In the genomic region with DNA sequence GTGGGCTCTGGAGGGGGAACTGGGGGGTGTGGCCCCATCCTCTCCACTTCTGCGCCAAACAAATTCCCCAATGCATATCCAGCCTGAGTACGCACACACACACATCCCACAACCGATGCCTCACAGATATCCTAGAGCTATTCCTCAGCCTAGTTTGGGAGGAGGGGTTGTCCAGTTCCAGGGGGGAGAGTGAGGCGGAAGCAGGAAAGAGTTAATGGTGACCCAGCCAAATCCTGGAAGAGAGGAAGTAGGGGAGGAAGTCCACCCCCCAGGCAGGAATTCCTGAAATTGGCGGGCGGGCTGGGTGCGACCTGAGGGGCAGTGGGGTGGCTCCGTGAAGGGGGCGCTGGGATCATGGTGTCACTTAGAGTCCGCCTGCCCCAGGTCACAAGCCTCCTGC, we compare ENCODE assay signal across 15 cellular contexts. TPM values are rescaled to one million over a fixed set of nuclear protein-coding genes. Genes with fewer than 3 reads are reported as not detected.
A peak's percentile ranks its signal among the peaks of the same experiment; 100 is the strongest.
DNase-seq lines count a peak whose midpoint lies in the region; ATAC-seq and TF ChIP-seq lines count a peak whose summit lies in the region.
"Had no signal": no experiment of that assay in that cellular context is flagged by ENCODE, and none has a peak within 500 bp of the region (broad histone marks: within the 10 kb centered on the region; RNA-seq: fewer than 3 reads in every experiment).

No MANE protein-coding gene starts in this region.

- DNase-seq in AG10803 (ENCODE audit: low read depth), result no peak
- DNase-seq in T-helper 17 cell, result no peak
- peak; percentile 51 for DNase-seq in Right ventricle myocardium superior
- no peak for DNase-seq in sciatic nerve (ENCODE audit: low spot score)
- DNase-seq: activated effector memory CD4-positive, alpha-beta T cell treated with anti-CD3 and anti-CD28 coated beads, Interleukin-2, amount 50 U/mL, for 16 hours; cerebellar nuclear complex; DND-41; NCI-H2171; posterior cingulate gyrus had no signal

- ATAC-seq in T-helper 17 cell (no peak), Right ventricle myocardium superior (ENCODE audit: poor library complexity) (peak; percentile 30), sciatic nerve (peak; percentile 21), GM19395 (IDR thresholded peaks at IDR 0.05; ENCODE audit: unreplicated experiment) (no peak), HG03457 (IDR thresholded peaks at IDR 0.05; ENCODE audit: unreplicated experiment) (no peak), GM19328 (IDR thresholded peaks at IDR 0.05; ENCODE audit: unreplicated experiment) (no peak), GM18868 (IDR thresholded peaks at IDR 0.05; ENCODE audit: unreplicated experiment) (no peak)

- H3K9me3 ChIP-seq in T-helper 17 cell (ENCODE audit: control insufficient read depth, low read length, poor library complexity, severe bottlenecking), result no peaks in the 10 kb centered on the region

- no peak overlapping the region for H3K27ac Mint-ChIP-seq in T-helper 17 cell

- peak overlapping the region; percentile 48 for H3K4me3 ChIP-seq in AG10803 (ENCODE audit: low read length)

- no peak for TF ChIP-seq CTCF in AG10803 (conservative IDR thresholded peaks at IDR 0.05; ENCODE audit: low read length)

- peak overlapping the region; percentile 58 for H3K4me3 Mint-ChIP-seq in T-helper 17 cell

- intact Hi-C loops in Right ventricle myocardium superior (cut with DNase I) (no loop called here), sciatic nerve (cut with DNase I) (no loop called here)

- H3K36me3 Mint-ChIP-seq in T-helper 17 cell (ENCODE audit: low read depth), result peaks cover 17% of the 10 kb centered on the region

- peaks cover 76% of the 10 kb centered on the region for H3K27me3 Mint-ChIP-seq in T-helper 17 cell

- H3K4me1 Mint-ChIP-seq in T-helper 17 cell, result peaks cover 36% of the 10 kb centered on the region

RNA-seq across cellular contexts. Expression of a gene that starts 0.9 kb away (rescaled TPM):
- total RNA-seq in T-helper 17 cell (not detected), Right ventricle myocardium superior (5.3 TPM), sciatic nerve (29.7 TPM)
- total RNA-seq: fibroblast of villous mesenchyme; T-helper 1 cell treated with Interleukin-12 subunit alpha and Interleukin-12 subunit beta and Interleukin-4 antibody, amounts not matched to agents 30 ng/mL and 1 ng/mL, for 36 hours had no signal

RNA-seq across cellular contexts. Expression of a gene that starts 16.5 kb away (rescaled TPM):
- total RNA-seq in T-helper 17 cell, result 1 to 10 TPM; 8.3 to 9.4 TPM
- 22.8 TPM for total RNA-seq in Right ventricle myocardium superior
- 10.7 TPM for total RNA-seq in sciatic nerve

RNA-seq across cellular contexts. Expression of a gene that starts 38.1 kb away (rescaled TPM):
- total RNA-seq in T-helper 17 cell (10 to 100 TPM; 58.1 to 61.2 TPM), Right ventricle myocardium superior (30.6 TPM), sciatic nerve (43.3 TPM)

Comparison
In these comparisons a context has a peak if more than half of its experiments do, and no peak if none do; other contexts are left out.
1. ATAC-seq: peak in Right ventricle myocardium superior (single experiment) and sciatic nerve (single experiment); none in T-helper 17 cell (single experiment), GM19395 (single experiment), HG03457 (single experiment), GM19328 (single experiment) and GM18868 (single experiment).